Comparison of ENCODE assay signal across 23 cellular contexts in genomic region chr14:37275963-37276362, GRCh38.
DNase-seq lines count a peak whose midpoint lies in the region; ATAC-seq, FAIRE-seq and TF ChIP-seq lines count a peak whose summit lies in the region.
"Had no signal": no experiment of that assay in that cellular context is flagged by ENCODE, and none has a peak within 500 bp of the region (broad histone marks: within the 10 kb centered on the region; RNA-seq: fewer than 3 reads in every experiment).

No MANE protein-coding gene starts in this region.

- H3K27ac Mint-ChIP-seq in activated naive CD4-positive, alpha-beta T cell treated with anti-CD3 and anti-CD28 coated beads for 36 hours = no peak overlapping the region
- H3K27ac Mint-ChIP-seq: B cell; CD4-positive, alpha-beta T cell; CD8-positive, alpha-beta T cell had no signal

- H3K27ac ChIP-seq in SK-N-MC (0 out of 2 replicates have a peak overlapping the region, but pooled peaks have one; percentile 16), HepG2 (ENCODE audit: extremely low read length, insufficient read depth, low read length) (no peak overlapping the region), neural cell (ENCODE audit: low read length) (no peak overlapping the region)
- H3K27ac ChIP-seq: BLaER1 treated with 17β-estradiol and CSF1 and Interleukin-3, amounts not matched to agents 10 nM and 100 nM; C4-2B had no signal

- H3K27me3 ChIP-seq in HepG2 (ENCODE audit: control insufficient read depth in 1 of 2, insufficient read depth in 2 of 2, low read length in 2 of 2) (no peaks in the 10 kb centered on the region), neural cell (ENCODE audit: insufficient read depth, low read depth, low read length) (no peaks in the 10 kb centered on the region)
- H3K27me3 ChIP-seq: BLaER1 treated with 17β-estradiol and CSF1 and Interleukin-3, amounts not matched to agents 10 nM and 100 nM had no signal

- FAIRE-seq in HepG2 (lab: Jason Lieb, UNC) = no peak
- FAIRE-seq: D721Med, GM12878, GM12892, GM18507 had no signal

- H3K9me3 ChIP-seq in SK-N-MC (ENCODE audit: low read depth, low read length) = no peaks in the 10 kb centered on the region
- H3K9me3 ChIP-seq in HepG2 (ENCODE audit: low read length) = no peaks in the 10 kb centered on the region
- no peaks in the 10 kb centered on the region for H3K9me3 ChIP-seq in neural cell (ENCODE audit: low read length)
- H3K9me3 ChIP-seq: BLaER1 treated with 17β-estradiol and CSF1 and Interleukin-3, amounts not matched to agents 10 nM and 100 nM; Caco-2 had no signal

- TF ChIP-seq POLR2A in HepG2 (IDR thresholded peaks at IDR 0.05; ENCODE audit: insufficient read depth in 1 of 2, low read depth in 2 of 2, low read length in 2 of 2) = no peak

- H3K4me3 ChIP-seq in SK-N-MC (no peak overlapping the region), HepG2 (replicated peaks in 1 of 3; ENCODE audit: insufficient read depth in 1 of 3, low read depth in 2 of 3, low read length in 3 of 3) (no peak overlapping the region), neural cell (ENCODE audit: low read length) (no peak overlapping the region)
- H3K4me3 ChIP-seq: BLaER1 treated with 17β-estradiol and CSF1 and Interleukin-3, amounts not matched to agents 10 nM and 100 nM; GM12878 had no signal

- no peaks in the 10 kb centered on the region for H3F3A ChIP-seq in neural cell (ENCODE audit: insufficient read depth, low read length, poor library complexity, severe bottlenecking)

- DNase-seq in SK-N-MC (ENCODE audit: low read depth, low spot score) = no peak
- no peak for DNase-seq in HepG2 (ENCODE audit: low spot score)
- DNase-seq in activated naive CD4-positive, alpha-beta T cell treated with anti-CD3 and anti-CD28 coated beads for 36 hours = no peak
- DNase-seq in NCI-H2029 (lab: John Stamatoyannopoulos, UW) = no peak
- DNase-seq in NCI-H1436 (lab: John Stamatoyannopoulos, UW) = no peak
- DNase-seq: 8988T; ACHN; AML-193; Caco-2; Calu3; CD4-positive, alpha-beta T cell; CD8-positive, alpha-beta T cell; DMS79 treated with DMSO at 0.1 percent for 48 hours; GDM1 had no signal

- POLR2A ChIA-PET in HepG2 (lab: Yijun Ruan, JAX) = no interaction called here

- H3K79me2 ChIP-seq in HepG2 (ENCODE audit: insufficient read depth, low read length) = no peaks in the 10 kb centered on the region
- no peaks in the 10 kb centered on the region for H3K79me2 ChIP-seq in neural cell (replicated peaks; ENCODE audit: insufficient read depth, low read length)

- H3K4me1 Mint-ChIP-seq in activated naive CD4-positive, alpha-beta T cell treated with anti-CD3 and anti-CD28 coated beads for 36 hours (ENCODE audit: low read depth) = no peaks in the 10 kb centered on the region
- H3K4me1 Mint-ChIP-seq: B cell had no signal

- in situ Hi-C loops in HepG2 (cut with HindIII; ENCODE audit: extremely low pct_ligation_motif_present, low pct_unique_long_range_greater_than_20kb) = no loop called here

- H3K4me3 Mint-ChIP-seq in activated naive CD4-positive, alpha-beta T cell treated with anti-CD3 and anti-CD28 coated beads for 36 hours = no peak overlapping the region
- H3K4me3 Mint-ChIP-seq: B cell; CD4-positive, alpha-beta T cell; CD8-positive, alpha-beta T cell had no signal

- no peaks in the 10 kb centered on the region for H3K9me2 ChIP-seq in neural cell (ENCODE audit: insufficient read depth, low read length)

- H3K4me1 ChIP-seq in HepG2 (ENCODE audit: insufficient read depth, low read length) = peaks cover 18% of the 10 kb centered on the region
- H3K4me1 ChIP-seq: BLaER1 treated with 17β-estradiol and CSF1 and Interleukin-3, amounts not matched to agents 10 nM and 100 nM had no signal

- no peaks in the 10 kb centered on the region; the same call in 1 of the 2 replicates for H3K36me3 ChIP-seq in SK-N-MC (ENCODE audit: insufficient read depth, low read length)
- no peaks in the 10 kb centered on the region for H3K36me3 ChIP-seq in HepG2 (replicated peaks in 1 of 2; ENCODE audit: control insufficient read depth in 1 of 2, insufficient read depth in 2 of 2, low read length in 2 of 2)
- no peaks in the 10 kb centered on the region for H3K36me3 ChIP-seq in neural cell (ENCODE audit: insufficient read depth, low read length)
- H3K36me3 ChIP-seq: BLaER1 treated with 17β-estradiol and CSF1 and Interleukin-3, amounts not matched to agents 10 nM and 100 nM had no signal

- BruUV-seq in HepG2 (replicated peaks; lab: Mats Ljungman, UMichigan) = no TSS peak

- H3K27me3 Mint-ChIP-seq in activated naive CD4-positive, alpha-beta T cell treated with anti-CD3 and anti-CD28 coated beads for 36 hours (ENCODE audit: low read depth) = no peaks in the 10 kb centered on the region
- H3K27me3 Mint-ChIP-seq: B cell; CD4-positive, alpha-beta T cell had no signal

- H2AFZ ChIP-seq in HepG2 (ENCODE audit: low read length) (no peak overlapping the region), neural cell (ENCODE audit: low read depth, low read length) (no peak overlapping the region)

- TF ChIP-seq EP300 in HepG2 (IDR thresholded peaks at IDR 0.05; ENCODE audit: low read depth in 2 of 2, low read length in 2 of 2) (no peak), HepG2 (CRISPR knock-in tag; IDR thresholded peaks at IDR 0.05; ENCODE audit: borderline replicate concordance) (no peak), neural cell (conservative IDR thresholded peaks at IDR 0.05; ENCODE audit: poor library complexity, severe bottlenecking) (no peak)

- TF ChIP-seq CTCF in HepG2 (CRISPR knock-in tag; IDR thresholded peaks at IDR 0.05) = no peak
- TF ChIP-seq CTCF in neural cell (IDR thresholded peaks at IDR 0.05; ENCODE audit: poor library complexity, severe bottlenecking) = no peak

- intact Hi-C loops in HepG2 (cut with micrococcal nuclease; ENCODE audit: unreplicated experiment) = no loop called here
- intact Hi-C loops in activated naive CD4-positive, alpha-beta T cell treated with anti-CD3 and anti-CD28 coated beads for 36 hours (cut with micrococcal nuclease) = no loop called here

- H3K36me3 Mint-ChIP-seq in activated naive CD4-positive, alpha-beta T cell treated with anti-CD3 and anti-CD28 coated beads for 36 hours (ENCODE audit: low read depth) = no peaks in the 10 kb centered on the region
- H3K36me3 Mint-ChIP-seq: CD8-positive, alpha-beta T cell had no signal

- H4K20me1 ChIP-seq in HepG2 (ENCODE audit: insufficient read depth, low read length) = no peaks in the 10 kb centered on the region
- no peaks in the 10 kb centered on the region for H4K20me1 ChIP-seq in neural cell (ENCODE audit: insufficient read depth)
- H4K20me1 ChIP-seq: BLaER1 treated with 17β-estradiol and CSF1 and Interleukin-3, amounts not matched to agents 10 nM and 100 nM had no signal

- ATAC-seq in HepG2 (no peak), HG02623 (IDR thresholded peaks at IDR 0.05; ENCODE audit: unreplicated experiment) (no peak)
- ATAC-seq: CD8-positive, alpha-beta T cell; GM12878 had no signal

- H3K9ac ChIP-seq in SK-N-MC (ENCODE audit: insufficient read length) (no peak overlapping the region), HepG2 (ENCODE audit: insufficient read depth, low read depth, low read length) (no peak overlapping the region), neural cell (ENCODE audit: low read length) (no peak overlapping the region)
- H3K9ac ChIP-seq: BLaER1 treated with 17β-estradiol and CSF1 and Interleukin-3, amounts not matched to agents 10 nM and 100 nM had no signal

- H3K4me2 ChIP-seq in HepG2 (ENCODE audit: low read depth, low read length) = no peak overlapping the region
- H3K4me2 ChIP-seq in neural cell (ENCODE audit: low read length) = peak overlapping the region; percentile 17
- H3K4me2 ChIP-seq: BLaER1 treated with 17β-estradiol and CSF1 and Interleukin-3, amounts not matched to agents 10 nM and 100 nM had no signal

- H3K9me3 Mint-ChIP-seq in activated naive CD4-positive, alpha-beta T cell treated with anti-CD3 and anti-CD28 coated beads for 36 hours = no peaks in the 10 kb centered on the region
- H3K9me3 Mint-ChIP-seq: CD4-positive, alpha-beta T cell; CD8-positive, alpha-beta T cell had no signal

- CTCF ChIA-PET in HepG2 (lab: Yijun Ruan, JAX; ENCODE audit: low intra/inter-chr PET ratio, low total read pairs) = no interaction called here
- CTCF ChIA-PET in activated naive CD4-positive, alpha-beta T cell treated with anti-CD3 and anti-CD28 coated beads for 36 hours (lab: Charles Lee) = no interaction called here

- TF ChIP-seq RAD21 in HepG2 (CRISPR knock-in tag; IDR thresholded peaks at IDR 0.05) (no peak), neural cell (conservative IDR thresholded peaks at IDR 0.05) (no peak)

TF ChIP-seq in HepG2, 621 proteins besides CTCF, POLR2A, EP300 and RAD21 (continues in another document):
- TF ChIP-seq CEBPG (CRISPR knock-in tag; IDR thresholded peaks at IDR 0.05) (0 out of 2 replicates have a peak, but pooled peaks have one; percentile 11), ATF7 (IDR thresholded peaks at IDR 0.05) (peak; percentile 63), ATF7 (CRISPR knock-in tag; IDR thresholded peaks at IDR 0.05) (no peak), ZNF329 (CRISPR knock-in tag; IDR thresholded peaks at IDR 0.05; ENCODE audit: low read depth) (no peak)

TF ChIP-seq in neural cell, 6 proteins besides CTCF, POLR2A, EP300 and RAD21 (continues in another document):
- no peak for TF ChIP-seq EZH2 (IDR thresholded peaks at IDR 0.05; ENCODE audit: borderline replicate concordance, insufficient read depth, low read length, poor library complexity, severe bottlenecking)
- no peak for TF ChIP-seq TAF1 (IDR thresholded peaks at IDR 0.05; ENCODE audit: low read depth)
- TF ChIP-seq SMC3 (conservative IDR thresholded peaks at IDR 0.05; ENCODE audit: poor library complexity) = no peak
